In genomic region chr13:110225609-110226008, GRCh38 we compare ENCODE assay signal across 22 cellular contexts.
DNase-seq lines count a peak whose midpoint lies in the region; ATAC-seq and TF ChIP-seq lines count a peak whose summit lies in the region.
"Had no signal": no experiment of that assay in that cellular context is flagged by ENCODE, and none has a peak within 500 bp of the region (broad histone marks: within the 10 kb centered on the region; RNA-seq: fewer than 3 reads in every experiment).

No MANE protein-coding gene starts in this region.

- H3K36me3 Mint-ChIP-seq in osteocyte (ENCODE audit: unreplicated experiment) (peaks cover 11% of the 10 kb centered on the region), T-cell (no peaks in the 10 kb centered on the region)
- H3K36me3 Mint-ChIP-seq: activated CD8-positive, alpha-beta memory T cell treated with anti-CD3 and anti-CD28 coated beads, Interleukin-2, amount 10 ng/mL, durations not matched to agents 7 days and 5 days; CD4-positive, CD25-positive, alpha-beta regulatory T cell had no signal

- no peak for ATAC-seq in T-cell (replicated peaks in 1 of 4)
- ATAC-seq: activated CD8-positive, alpha-beta memory T cell treated with anti-CD3 and anti-CD28 coated beads, Interleukin-2, amount 10 ng/mL, durations not matched to agents 7 days and 5 days; activated T-cell treated with anti-CD3 and anti-CD28 coated beads, Interleukin-2, amount 50 U/mL, for 72 hours; foreskin keratinocyte had no signal

- no peaks in the 10 kb centered on the region for H3K27me3 ChIP-seq in SJSA1 (replicated peaks)
- H3K27me3 ChIP-seq in duodenal mucosa (ENCODE audit: control insufficient read depth in 1 of 2, insufficient read depth in 2 of 2, low read length in 2 of 2): no peaks in the 10 kb centered on the region
- H3K27me3 ChIP-seq in transverse colon: no peaks in the 10 kb centered on the region
- H3K27me3 ChIP-seq: foreskin keratinocyte had no signal

- H3K9ac ChIP-seq in duodenal mucosa (ENCODE audit: low read depth in 1 of 2, low read length in 2 of 2): no peak overlapping the region

- whole genome bisulfite sequencing in transverse colon (ENCODE audit: low coverage in 1 of 2), 2 donors: 79 to 80% methylated on average over 8 of the region's 8 CpGs

- H3K4me3 Mint-ChIP-seq in osteocyte (ENCODE audit: unreplicated experiment) (no peak overlapping the region), T-cell (no peak overlapping the region)
- H3K4me3 Mint-ChIP-seq: activated CD4-positive, alpha-beta T cell treated with anti-CD3 and anti-CD28 coated beads, Interleukin-2, amount 10 ng/mL, durations not matched to agents 24 days and 14 days; activated CD8-positive, alpha-beta memory T cell treated with anti-CD3 and anti-CD28 coated beads, Interleukin-2, amount 10 ng/mL, durations not matched to agents 7 days and 5 days; activated T-cell treated with anti-CD3 and anti-CD28 coated beads, Interleukin-2, amount 50 U/mL, for 72 hours; central memory CD8-positive, alpha-beta T cell; T-helper 2 cell treated with Interferon-gamma antibody and Interleukin-4, amounts not matched to agents 5 μg/mL and 100 μg/mL, for 36 hours had no signal

- H3K4me1 ChIP-seq in SJSA1 (replicated peaks) (peaks cover 46% of the 10 kb centered on the region), duodenal mucosa (ENCODE audit: control insufficient read depth in 1 of 2, insufficient read depth in 2 of 2, low read length in 2 of 2) (no peaks in the 10 kb centered on the region), transverse colon (peaks cover 0 to 14% (median 7%) of the 10 kb centered on the region in 4 donors)
- H3K4me1 ChIP-seq: foreskin keratinocyte had no signal

- H3K4me3 ChIP-seq in SJSA1 (no peak overlapping the region), duodenal mucosa (ENCODE audit: low read depth in 1 of 2, low read length in 2 of 2) (no peak overlapping the region), transverse colon (no peak overlapping the region)

- POLR2A ChIA-PET in T-cell (lab: Charles Lee): no interaction called here

- H3K4me1 Mint-ChIP-seq in osteocyte (ENCODE audit: unreplicated experiment) (peaks cover 69% of the 10 kb centered on the region), T-cell (no peaks in the 10 kb centered on the region)
- H3K4me1 Mint-ChIP-seq: activated CD4-positive, alpha-beta T cell treated with anti-CD3 and anti-CD28 coated beads, Interleukin-2, amount 10 ng/mL, durations not matched to agents 24 days and 14 days; activated CD8-positive, alpha-beta memory T cell treated with anti-CD3 and anti-CD28 coated beads, Interleukin-2, amount 10 ng/mL, durations not matched to agents 7 days and 5 days; CD4-positive, CD25-positive, alpha-beta regulatory T cell; central memory CD8-positive, alpha-beta T cell had no signal

- no peak for TF ChIP-seq CTCF in osteocyte (IDR thresholded peaks at IDR 0.05)
- no peak for TF ChIP-seq CTCF in transverse colon (IDR thresholded peaks at IDR 0.05)

- TF ChIP-seq POLR2A in transverse colon (IDR thresholded peaks at IDR 0.05): no peak

- DNase-seq in SJSA1 (ENCODE audit: low read depth in 1 of 2, low spot score in 2 of 2): peak in 1 of 2 experiments; percentile 46
- no peak for DNase-seq in osteocyte (ENCODE audit: extremely low spot score, unreplicated experiment)
- DNase-seq in transverse colon: no peak
- no peak for DNase-seq in T-cell
- DNase-seq in cerebellum (ENCODE audit: low spot score): no peak
- DNase-seq in iPS-NIHi11 (ENCODE audit: low spot score): no peak
- DNase-seq: activated CD4-positive, alpha-beta T cell treated with anti-CD3 and anti-CD28 coated beads, Interleukin-2, amount 10 ng/mL, durations not matched to agents 24 days and 14 days; activated CD8-positive, alpha-beta memory T cell treated with anti-CD3 and anti-CD28 coated beads, Interleukin-2, amount 10 ng/mL, durations not matched to agents 7 days and 5 days; activated naive CD4-positive, alpha-beta T cell treated with anti-CD3 and anti-CD28 coated beads, Interleukin-2, amount 50 U/mL, for 16 hours; activated T-cell treated with anti-CD3 and anti-CD28 coated beads, Interleukin-2, amount 50 U/mL, for 72 hours; anterior cingulate cortex; CD4-positive, CD25-positive, alpha-beta regulatory T cell; foreskin keratinocyte; hippocampal formation; NCI-H1048; NCI-H1930; stimulated activated CD4-positive, alpha-beta T cell treated with anti-CD3 and anti-CD28 coated beads, Interleukin-1b, Interleukin-23, amount 100 ng/mL, for 48 hours; substantia nigra had no signal

- H3K36me3 ChIP-seq in SJSA1: no peaks in the 10 kb centered on the region
- H3K36me3 ChIP-seq in duodenal mucosa (ENCODE audit: control insufficient read depth in 1 of 2, insufficient read depth in 2 of 2, low read length in 2 of 2): no peaks in the 10 kb centered on the region
- no peaks in the 10 kb centered on the region for H3K36me3 ChIP-seq in transverse colon

- H3K27ac Mint-ChIP-seq in osteocyte (ENCODE audit: unreplicated experiment) (peak overlapping the region; percentile 90), T-cell (no peak overlapping the region)
- H3K27ac Mint-ChIP-seq: activated CD4-positive, alpha-beta T cell treated with anti-CD3 and anti-CD28 coated beads, Interleukin-2, amount 10 ng/mL, durations not matched to agents 24 days and 14 days; activated CD8-positive, alpha-beta memory T cell treated with anti-CD3 and anti-CD28 coated beads, Interleukin-2, amount 10 ng/mL, durations not matched to agents 7 days and 5 days; activated T-cell treated with anti-CD3 and anti-CD28 coated beads, Interleukin-2, amount 50 U/mL, for 72 hours; CD4-positive, CD25-positive, alpha-beta regulatory T cell; T-helper 2 cell treated with Interferon-gamma antibody and Interleukin-4, amounts not matched to agents 5 μg/mL and 100 μg/mL, for 36 hours had no signal

- TF ChIP-seq EP300 in transverse colon (IDR thresholded peaks at IDR 0.05; ENCODE audit: low read depth): no peak

- H3K9me3 ChIP-seq in SJSA1 (replicated peaks): no peaks in the 10 kb centered on the region
- H3K9me3 ChIP-seq in duodenal mucosa (ENCODE audit: control insufficient read depth in 1 of 2, low read length in 2 of 2): no peaks in the 10 kb centered on the region
- H3K9me3 ChIP-seq in transverse colon: no peaks in the 10 kb centered on the region

- in situ Hi-C loops in transverse colon (cut with MboI; ENCODE audit: low pct_ligation_motif_present in 1 of 4, low pct_unique_long_range_greater_than_20kb in 1 of 4, low sequenced_read_pairs in 3 of 4): loop anchor here (10.0 to 25.0 kb wide), 3 partner anchors 179 to 199 kb away; no protein-coding TSS in a partner anchor

- no peaks in the 10 kb centered on the region for H3K9me3 Mint-ChIP-seq in osteocyte (ENCODE audit: unreplicated experiment)
- no peaks in the 10 kb centered on the region for H3K9me3 Mint-ChIP-seq in T-cell
- H3K9me3 Mint-ChIP-seq: activated CD4-positive, alpha-beta T cell treated with anti-CD3 and anti-CD28 coated beads, Interleukin-2, amount 10 ng/mL, durations not matched to agents 24 days and 14 days; activated T-cell treated with anti-CD3 and anti-CD28 coated beads, Interleukin-2, amount 50 U/mL, for 72 hours; central memory CD8-positive, alpha-beta T cell; T-helper 2 cell treated with Interferon-gamma antibody and Interleukin-4, amounts not matched to agents 5 μg/mL and 100 μg/mL, for 36 hours had no signal

- H3K27ac ChIP-seq in SJSA1 (peak overlapping the region; percentile 73), duodenal mucosa (ENCODE audit: low read depth, low read length) (peak overlapping the region; percentile 20), transverse colon (peak overlapping the region; percentile 49 to 82 (median 59))
- H3K27ac ChIP-seq: foreskin keratinocyte, VCaP had no signal

- intact Hi-C loops in transverse colon (cut with DNase I; ENCODE audit: low total_unique reads): loop anchor here (10.0 kb wide), 1 partner anchor 79 kb away; the partner anchor contains the start of genes COL4A1 and COL4A2

- H3K27me3 Mint-ChIP-seq in osteocyte (ENCODE audit: unreplicated experiment): no peaks in the 10 kb centered on the region
- H3K27me3 Mint-ChIP-seq in T-cell: peaks cover 19% of the 10 kb centered on the region in 2 donors
- H3K27me3 Mint-ChIP-seq: central memory CD8-positive, alpha-beta T cell had no signal

- CTCF ChIA-PET in T-cell (lab: Charles Lee): no interaction called here

Comparison
In these comparisons a context has a peak if more than half of its experiments do, and no peak if none do; other contexts are left out.
1. H3K27ac ChIP-seq: peak in every context shown above with its lines; median percentile 73 in SJSA1; 59 in transverse colon; 20 in duodenal mucosa.